ENCODE assay signal across 8 cellular contexts in the genomic region with DNA sequence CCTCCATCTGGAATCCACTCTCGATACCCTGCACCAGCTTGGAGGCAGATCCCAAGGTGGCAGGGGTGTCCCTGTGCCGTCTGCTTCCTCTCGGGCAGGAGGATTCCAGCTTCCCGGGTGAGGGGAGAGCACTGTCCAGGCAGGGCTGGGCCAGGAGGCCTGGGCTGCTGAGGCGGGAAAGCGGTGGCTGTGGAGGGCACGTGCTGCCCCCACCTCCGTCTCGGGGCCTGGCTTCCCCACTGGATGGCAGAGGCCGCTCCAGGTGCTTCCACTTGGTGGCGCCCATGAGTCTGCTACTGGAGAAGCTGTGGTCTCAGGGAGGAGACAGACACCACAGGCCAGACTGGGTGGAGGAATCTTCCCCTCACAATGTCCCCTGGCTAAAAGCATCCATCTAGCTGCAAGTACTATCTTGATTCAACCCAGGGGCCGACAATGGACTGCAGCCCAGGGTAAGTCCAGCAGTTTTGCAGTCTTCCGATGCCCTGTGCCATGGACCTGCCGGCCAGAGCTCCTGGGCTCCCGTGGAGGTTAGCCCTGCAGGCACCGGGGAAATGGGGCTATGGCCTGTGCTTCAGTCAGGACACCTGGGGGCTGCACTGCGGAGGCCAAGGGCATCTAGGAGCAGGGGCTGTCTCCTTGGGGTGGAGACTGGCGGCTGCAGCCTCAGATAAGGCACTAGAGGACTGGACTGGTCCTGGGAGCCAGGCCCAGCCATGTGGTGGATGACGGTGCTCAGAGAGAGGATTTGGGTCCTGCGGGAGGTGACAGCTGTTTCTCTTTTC. TPM values are rescaled to one million over a fixed set of nuclear protein-coding genes. Genes with fewer than 3 reads are reported as not detected.
DNase-seq lines count a peak whose midpoint lies in the region; ATAC-seq and TF ChIP-seq lines count a peak whose summit lies in the region.

No MANE protein-coding gene starts in this region.

- POLR2A ChIA-PET in PC-3 (lab: Charles Lee; ENCODE audit: unreplicated experiment): no interaction called here

- BruUV-seq in PC-3 (replicated peaks; lab: Mats Ljungman, UMichigan): no TSS peak

- H3K27me3 ChIP-seq in PC-3 (ENCODE audit: low read length) (no peaks in the 10 kb centered on the region), tibial nerve (no peaks in the 10 kb centered on the region)

- no peak overlapping the region for H3K4me2 ChIP-seq in PC-3 (ENCODE audit: low read length)

- H3K27ac ChIP-seq in PC-3 (ENCODE audit: low read length) (no peak overlapping the region), angular gyrus (ENCODE audit: low read depth, low read length) (peak overlapping the region; percentile 3), tibial nerve (no peak overlapping the region)

- TF ChIP-seq POLR2A in tibial nerve (IDR thresholded peaks at IDR 0.05) (no peak), lower leg skin (IDR thresholded peaks at IDR 0.05) (no peak)

- 69 to 74% methylated on average over 15 of the region's 20 CpGs for WGBS in tibial nerve, 2 donors
- 85 to 86% methylated on average over 10 to 20 of the region's 20 CpGs for WGBS in lower leg skin, 2 donors

- peaks cover 10% of the 10 kb centered on the region for H3K36me3 ChIP-seq in PC-3 (ENCODE audit: low read depth, low read length)
- H3K36me3 ChIP-seq in tibial nerve: peaks cover 0 to 57% (median 3%) of the 10 kb centered on the region in 3 donors

- H3K9ac ChIP-seq in PC-3 (ENCODE audit: low read length): no peak overlapping the region

- H3K79me2 ChIP-seq in PC-3 (ENCODE audit: low read length): no peaks in the 10 kb centered on the region

- H3K4me3 ChIP-seq in PC-3 (ENCODE audit: low read length) (no peak overlapping the region), tibial nerve (no peak overlapping the region), lower leg skin (ENCODE audit: low read depth, poor library complexity, severe bottlenecking) (no peak overlapping the region)

- H3F3A ChIP-seq in PC-3 (ENCODE audit: low read length, unreplicated experiment): no peaks in the 10 kb centered on the region

- no peaks in the 10 kb centered on the region for H4K20me1 ChIP-seq in PC-3 (ENCODE audit: low read length)

- no peak overlapping the region for H2AFZ ChIP-seq in PC-3 (ENCODE audit: low read length)

- H3K4me1 ChIP-seq in PC-3 (ENCODE audit: insufficient read depth, low read length) (no peaks in the 10 kb centered on the region), tibial nerve (no peaks in the 10 kb centered on the region)

- ATAC-seq in PC-3: peak; percentile 33
- ATAC-seq in left colon: peak; percentile 48

- H3K9me2 ChIP-seq in PC-3 (replicated peaks; ENCODE audit: low read length): no peaks in the 10 kb centered on the region

- CTCF ChIA-PET in PC-3 (lab: Charles Lee): interaction anchor here (0.5 to 1.0 kb wide), 3 partner anchors 127 to 181 kb away, joined by 3 to 4 read pairs (median 3); no protein-coding TSS in a partner anchor

- peak; percentile 6 for DNase-seq in NCI-H345 (lab: John Stamatoyannopoulos, UW)
- DNase-seq in NCI-H345 treated with DMSO at 0.1 percent for 48 hours (lab: John Stamatoyannopoulos, UW; ENCODE audit: unreplicated experiment): no peak
- peak; percentile 40 for DNase-seq in PC-3
- DNase-seq in left colon: peak in 1 of 2 donors; percentile 48
- DNase-seq in tibial nerve (ENCODE audit: low spot score in 2 of 2): peak in 1 of 2 donors; percentile 46
- no peak for DNase-seq in NCI-H1048 (lab: John Stamatoyannopoulos, UW)
- DNase-seq in lower leg skin (ENCODE audit: low spot score in 2 of 2): no peak

- H3K9me3 ChIP-seq in PC-3 (ENCODE audit: low read length) (no peaks in the 10 kb centered on the region), tibial nerve (no peaks in the 10 kb centered on the region)

- TF ChIP-seq CTCF in PC-3 (conservative IDR thresholded peaks at IDR 0.05; ENCODE audit: low read depth, low read length): peak; percentile 64
- TF ChIP-seq CTCF in tibial nerve (IDR thresholded peaks at IDR 0.05): peak in 3 of 5 experiments; percentile 21 to 26 (median 24)
- no peak for TF ChIP-seq CTCF in lower leg skin (IDR thresholded peaks at IDR 0.05)

- no peak for TF ChIP-seq EP300 in tibial nerve (IDR thresholded peaks at IDR 0.05)

- intact Hi-C loops in PC-3 (cut with micrococcal nuclease): no loop called here
- intact Hi-C loops in left colon (cut with DNase I, micrococcal nuclease): no loop called here
- intact Hi-C loops in lower leg skin (cut with DNase I; ENCODE audit: low total_unique reads): no loop called here

RNA-seq across cellular contexts. Expression of a gene that starts 41.3 kb away (rescaled TPM):
- total RNA-seq in PC-3 (2014; rRNA removed) (16.9 and 25.0 TPM in 2 replicates), left colon (10 to 100 TPM; 75.1 to 80.0 TPM), tibial nerve (10 to 100 TPM; 41.2 to 57.3 (median 50.0) TPM), lower leg skin (10 to 100 TPM; 24.4 to 57.0 (median 27.9) TPM)

Comparison
In these comparisons a context has a peak if more than half of its experiments do, and no peak if none do; other contexts are left out.
1. DNase-seq: peak in NCI-H345 (single experiment) and PC-3 (single experiment); none in NCI-H345 treated with DMSO at 0.1 percent for 48 hours (single experiment), NCI-H1048 (single experiment) and lower leg skin (0 of 2).
2. CTCF ChIP-seq: peak in PC-3 (single experiment) and tibial nerve (3 of 5); none in lower leg skin (0 of 3).